In genomic region chr12:62700091-62700490, GRCh38 we compare ENCODE assay signal across 20 cellular contexts.
DNase-seq lines count a peak whose midpoint lies in the region; ATAC-seq and TF ChIP-seq lines count a peak whose summit lies in the region.
"Had no signal": no experiment of that assay in that cellular context is flagged by ENCODE, and none has a peak within 500 bp of the region (broad histone marks: within the 10 kb centered on the region; RNA-seq: fewer than 3 reads in every experiment).

No MANE protein-coding gene starts in this region.

- no peak for ATAC-seq in HG03432 (IDR thresholded peaks at IDR 0.05; ENCODE audit: unreplicated experiment)
- ATAC-seq in GM18519 (IDR thresholded peaks at IDR 0.05; ENCODE audit: low FRiP score, unreplicated experiment), result no peak
- ATAC-seq: K562 had no signal

- H3K36me3 Mint-ChIP-seq in HFFc6 (ENCODE audit: low read depth), result no peaks in the 10 kb centered on the region

- H3K36me3 ChIP-seq in ACC112 (ENCODE audit: insufficient read depth, low read length) (no peaks in the 10 kb centered on the region), brain microvascular endothelial cell (replicated peaks) (no peaks in the 10 kb centered on the region)
- no peaks in the 10 kb centered on the region for H3K36me3 ChIP-seq in effector memory CD4-positive, alpha-beta T cell (ENCODE audit: control insufficient read depth, insufficient read depth, low read length)
- H3K36me3 ChIP-seq: Peyer's patch had no signal

- no peaks in the 10 kb centered on the region for H3K9me3 Mint-ChIP-seq in HFFc6

- H3K27me3 ChIP-seq in ACC112 (ENCODE audit: insufficient read depth, low read length) (no peaks in the 10 kb centered on the region), brain microvascular endothelial cell (replicated peaks) (no peaks in the 10 kb centered on the region)
- H3K27me3 ChIP-seq in effector memory CD4-positive, alpha-beta T cell (replicated peaks; ENCODE audit: control insufficient read depth, insufficient read depth, low read length, poor library complexity, severe bottlenecking), result no peaks in the 10 kb centered on the region
- H3K27me3 ChIP-seq: Peyer's patch had no signal

- DNase-seq in HFFc6, result peak; percentile 33
- DNase-seq in brain microvascular endothelial cell, result peak; percentile 47
- peak; percentile 14 for DNase-seq in glomerular visceral epithelial cell (ENCODE audit: extremely low spot score)
- DNase-seq in NOMO-1 (lab: John Stamatoyannopoulos, UW; ENCODE audit: unreplicated experiment in 2 of 2), result no peak
- DNase-seq in effector memory CD4-positive, alpha-beta T cell, result no peak
- DNase-seq: AML-193, DMS 273 treated with DMSO at 0.1 percent for 48 hours, HCEC 1CT, NCI-H1092, NCI-H2227 treated with DMSO at 0.1 percent for 48 hours, NCI-H524 treated with DMSO at 0.1 percent for 48 hours, Peyer's patch, Right ventricle myocardium superior had no signal

- TF ChIP-seq CTCF in HFFc6 (IDR thresholded peaks at IDR 0.05) (no peak), brain microvascular endothelial cell (IDR thresholded peaks at IDR 0.05; ENCODE audit: low read depth, low read length, missing control alignments) (no peak)

- no peaks in the 10 kb centered on the region; the same call in 1 of the 2 replicates for H3K27me3 Mint-ChIP-seq in HFFc6 (ENCODE audit: insufficient read depth)

- peaks cover 75% of the 10 kb centered on the region for H3K4me1 ChIP-seq in ACC112 (ENCODE audit: control insufficient read depth, insufficient read depth, low read length, unreplicated experiment)
- H3K4me1 ChIP-seq in effector memory CD4-positive, alpha-beta T cell (ENCODE audit: control insufficient read depth, insufficient read depth, low read length, poor library complexity, severe bottlenecking), result no peaks in the 10 kb centered on the region

- H3K9me3 ChIP-seq in effector memory CD4-positive, alpha-beta T cell (ENCODE audit: control insufficient read depth, low read length), result no peaks in the 10 kb centered on the region
- H3K9me3 ChIP-seq: Peyer's patch had no signal

- no peak overlapping the region for H3K4me3 Mint-ChIP-seq in HFFc6
- H3K4me3 Mint-ChIP-seq: CD14-positive monocyte had no signal

- H3K79me2 ChIP-seq in ACC112 (ENCODE audit: control insufficient read depth, insufficient read depth, low read length, unreplicated experiment), result no peaks in the 10 kb centered on the region

- no peak overlapping the region for H3K27ac Mint-ChIP-seq in HFFc6
- H3K27ac Mint-ChIP-seq: CD14-positive monocyte had no signal

- no peak overlapping the region for H2AFZ ChIP-seq in ACC112 (ENCODE audit: low read length, unreplicated experiment)

- H3K27ac ChIP-seq in ACC112 (ENCODE audit: low read depth, low read length) (peak overlapping the region; percentile 86; the same call in 1 of the 2 replicates), brain microvascular endothelial cell (peak overlapping the region; percentile 79)
- H3K27ac ChIP-seq in effector memory CD4-positive, alpha-beta T cell (ENCODE audit: insufficient read depth, low read length, poor library complexity, severe bottlenecking), result no peak overlapping the region
- H3K27ac ChIP-seq: HL-60, Peyer's patch, SK-N-MC had no signal

- in situ Hi-C loops in brain microvascular endothelial cell (cut with HindIII; ENCODE audit: low pct_ligation_motif_present, low sequenced_read_pairs), result no loop called here

- H3K4me1 Mint-ChIP-seq in HFFc6 (ENCODE audit: low read depth), result peaks cover 37% of the 10 kb centered on the region

- no peak overlapping the region for H3K4me3 ChIP-seq in ACC112 (ENCODE audit: low read depth, low read length)
- H3K4me3 ChIP-seq in brain microvascular endothelial cell (ENCODE audit: low read depth, low read length), result no peak overlapping the region
- no peak overlapping the region for H3K4me3 ChIP-seq in effector memory CD4-positive, alpha-beta T cell (ENCODE audit: insufficient read depth, low read depth, low read length, poor library complexity, severe bottlenecking)
- H3K4me3 ChIP-seq: K562, Peyer's patch, SK-N-MC had no signal

Comparison
In these comparisons a context has a peak if more than half of its experiments do, and no peak if none do; other contexts are left out.
1. DNase-seq: peak in HFFc6 (single experiment), brain microvascular endothelial cell (single experiment) and glomerular visceral epithelial cell (single experiment); none in NOMO-1 (0 of 2) and effector memory CD4-positive, alpha-beta T cell (0 of 3).